Comparison of ENCODE assay signal across 1 cellular context in genomic region chr5:147818290-147818689, GRCh38.
TF ChIP-seq lines count a peak whose summit lies in the region.

No MANE protein-coding gene starts in this region.

TF ChIP-seq in GM23338, 12 proteins besides CTCF, POLR2A, EP300 and RAD21 (continued from another document):
- no peak for TF ChIP-seq ZNF462 (CRISPR knock-in tag; IDR thresholded peaks at IDR 0.05)
- no peak for TF ChIP-seq STAT1 (IDR thresholded peaks at IDR 0.05; ENCODE audit: unreplicated experiment)
- no peak for TF ChIP-seq CREB1 (CRISPR knock-in tag; IDR thresholded peaks at IDR 0.05; ENCODE audit: low read depth)
- no peak for TF ChIP-seq ZNF331 (CRISPR knock-in tag; IDR thresholded peaks at IDR 0.05; ENCODE audit: low read depth)
